Comparison of ENCODE assay signal across 1 cellular context in genomic region chr1:85259118-85259865, GRCh38.
TF ChIP-seq lines count a peak whose summit lies in the region.

Gene C1orf52 (minus strand): TSS chr1:85259662. CDS start chr1:85259633, 29 bp downstream.

TF ChIP-seq in HepG2, 621 proteins besides CTCF, POLR2A, EP300 and RAD21 (continued from another document and continues in another):
- TF ChIP-seq, protein P1, sequence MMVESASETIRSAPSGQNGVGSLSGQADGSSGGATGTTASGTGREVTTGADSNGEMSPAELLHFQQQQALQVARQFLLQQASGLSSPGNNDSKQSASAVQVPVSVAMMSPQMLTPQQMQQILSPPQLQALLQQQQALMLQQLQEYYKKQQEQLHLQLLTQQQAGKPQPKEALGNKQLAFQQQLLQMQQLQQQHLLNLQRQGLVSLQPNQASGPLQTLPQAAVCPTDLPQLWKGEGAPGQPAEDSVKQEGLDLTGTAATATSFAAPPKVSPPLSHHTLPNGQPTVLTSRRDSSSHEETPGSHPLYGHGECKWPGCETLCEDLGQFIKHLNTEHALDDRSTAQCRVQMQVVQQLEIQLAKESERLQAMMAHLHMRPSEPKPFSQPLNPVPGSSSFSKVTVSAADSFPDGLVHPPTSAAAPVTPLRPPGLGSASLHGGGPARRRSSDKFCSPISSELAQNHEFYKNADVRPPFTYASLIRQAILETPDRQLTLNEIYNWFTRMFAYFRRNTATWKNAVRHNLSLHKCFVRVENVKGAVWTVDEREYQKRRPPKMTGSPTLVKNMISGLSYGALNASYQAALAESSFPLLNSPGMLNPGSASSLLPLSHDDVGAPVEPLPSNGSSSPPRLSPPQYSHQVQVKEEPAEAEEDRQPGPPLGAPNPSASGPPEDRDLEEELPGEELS (CRISPR knock-in tag; IDR thresholded peaks at IDR 0.05), result peak; percentile 29; the same call in 1 of the 2 replicates
- TF ChIP-seq ZMYM3 (CRISPR knock-in tag; IDR thresholded peaks at IDR 0.05), result peak; percentile 51; the same call in 1 of the 2 replicates
- peak; percentile 39; the same call in 1 of the 2 replicates for TF ChIP-seq SOX5 (CRISPR knock-in tag; IDR thresholded peaks at IDR 0.05; ENCODE audit: borderline replicate concordance)
- TF ChIP-seq, protein P2, sequence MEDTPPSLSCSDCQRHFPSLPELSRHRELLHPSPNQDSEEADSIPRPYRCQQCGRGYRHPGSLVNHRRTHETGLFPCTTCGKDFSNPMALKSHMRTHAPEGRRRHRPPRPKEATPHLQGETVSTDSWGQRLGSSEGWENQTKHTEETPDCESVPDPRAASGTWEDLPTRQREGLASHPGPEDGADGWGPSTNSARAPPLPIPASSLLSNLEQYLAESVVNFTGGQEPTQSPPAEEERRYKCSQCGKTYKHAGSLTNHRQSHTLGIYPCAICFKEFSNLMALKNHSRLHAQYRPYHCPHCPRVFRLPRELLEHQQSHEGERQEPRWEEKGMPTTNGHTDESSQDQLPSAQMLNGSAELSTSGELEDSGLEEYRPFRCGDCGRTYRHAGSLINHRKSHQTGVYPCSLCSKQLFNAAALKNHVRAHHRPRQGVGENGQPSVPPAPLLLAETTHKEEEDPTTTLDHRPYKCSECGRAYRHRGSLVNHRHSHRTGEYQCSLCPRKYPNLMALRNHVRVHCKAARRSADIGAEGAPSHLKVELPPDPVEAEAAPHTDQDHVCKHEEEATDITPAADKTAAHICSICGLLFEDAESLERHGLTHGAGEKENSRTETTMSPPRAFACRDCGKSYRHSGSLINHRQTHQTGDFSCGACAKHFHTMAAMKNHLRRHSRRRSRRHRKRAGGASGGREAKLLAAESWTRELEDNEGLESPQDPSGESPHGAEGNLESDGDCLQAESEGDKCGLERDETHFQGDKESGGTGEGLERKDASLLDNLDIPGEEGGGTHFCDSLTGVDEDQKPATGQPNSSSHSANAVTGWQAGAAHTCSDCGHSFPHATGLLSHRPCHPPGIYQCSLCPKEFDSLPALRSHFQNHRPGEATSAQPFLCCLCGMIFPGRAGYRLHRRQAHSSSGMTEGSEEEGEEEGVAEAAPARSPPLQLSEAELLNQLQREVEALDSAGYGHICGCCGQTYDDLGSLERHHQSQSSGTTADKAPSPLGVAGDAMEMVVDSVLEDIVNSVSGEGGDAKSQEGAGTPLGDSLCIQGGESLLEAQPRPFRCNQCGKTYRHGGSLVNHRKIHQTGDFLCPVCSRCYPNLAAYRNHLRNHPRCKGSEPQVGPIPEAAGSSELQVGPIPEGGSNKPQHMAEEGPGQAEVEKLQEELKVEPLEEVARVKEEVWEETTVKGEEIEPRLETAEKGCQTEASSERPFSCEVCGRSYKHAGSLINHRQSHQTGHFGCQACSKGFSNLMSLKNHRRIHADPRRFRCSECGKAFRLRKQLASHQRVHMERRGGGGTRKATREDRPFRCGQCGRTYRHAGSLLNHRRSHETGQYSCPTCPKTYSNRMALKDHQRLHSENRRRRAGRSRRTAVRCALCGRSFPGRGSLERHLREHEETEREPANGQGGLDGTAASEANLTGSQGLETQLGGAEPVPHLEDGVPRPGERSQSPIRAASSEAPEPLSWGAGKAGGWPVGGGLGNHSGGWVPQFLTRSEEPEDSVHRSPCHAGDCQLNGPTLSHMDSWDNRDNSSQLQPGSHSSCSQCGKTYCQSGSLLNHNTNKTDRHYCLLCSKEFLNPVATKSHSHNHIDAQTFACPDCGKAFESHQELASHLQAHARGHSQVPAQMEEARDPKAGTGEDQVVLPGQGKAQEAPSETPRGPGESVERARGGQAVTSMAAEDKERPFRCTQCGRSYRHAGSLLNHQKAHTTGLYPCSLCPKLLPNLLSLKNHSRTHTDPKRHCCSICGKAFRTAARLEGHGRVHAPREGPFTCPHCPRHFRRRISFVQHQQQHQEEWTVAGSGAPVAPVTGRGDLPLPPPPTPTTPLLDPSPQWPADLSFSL (CRISPR knock-in tag; IDR thresholded peaks at IDR 0.05), result no peak
- no peak for TF ChIP-seq ZNF101 (CRISPR knock-in tag; IDR thresholded peaks at IDR 0.05; ENCODE audit: borderline replicate concordance, low read depth)
- peak; percentile 28; the same call in 1 of the 2 replicates for TF ChIP-seq ZSCAN9 (CRISPR knock-in tag; IDR thresholded peaks at IDR 0.05; ENCODE audit: borderline replicate concordance)
- TF ChIP-seq SSRP1 (CRISPR knock-in tag; IDR thresholded peaks at IDR 0.05), result no peak
- TF ChIP-seq, protein P3, sequence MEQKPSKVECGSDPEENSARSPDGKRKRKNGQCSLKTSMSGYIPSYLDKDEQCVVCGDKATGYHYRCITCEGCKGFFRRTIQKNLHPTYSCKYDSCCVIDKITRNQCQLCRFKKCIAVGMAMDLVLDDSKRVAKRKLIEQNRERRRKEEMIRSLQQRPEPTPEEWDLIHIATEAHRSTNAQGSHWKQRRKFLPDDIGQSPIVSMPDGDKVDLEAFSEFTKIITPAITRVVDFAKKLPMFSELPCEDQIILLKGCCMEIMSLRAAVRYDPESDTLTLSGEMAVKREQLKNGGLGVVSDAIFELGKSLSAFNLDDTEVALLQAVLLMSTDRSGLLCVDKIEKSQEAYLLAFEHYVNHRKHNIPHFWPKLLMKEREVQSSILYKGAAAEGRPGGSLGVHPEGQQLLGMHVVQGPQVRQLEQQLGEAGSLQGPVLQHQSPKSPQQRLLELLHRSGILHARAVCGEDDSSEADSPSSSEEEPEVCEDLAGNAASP (CRISPR knock-in tag; IDR thresholded peaks at IDR 0.05; ENCODE audit: borderline replicate concordance), result 0 out of 2 replicates have a peak, but pooled peaks have one; percentile 5
- no peak for TF ChIP-seq RNF219 (CRISPR knock-in tag; IDR thresholded peaks at IDR 0.05)
- TF ChIP-seq, protein P4, sequence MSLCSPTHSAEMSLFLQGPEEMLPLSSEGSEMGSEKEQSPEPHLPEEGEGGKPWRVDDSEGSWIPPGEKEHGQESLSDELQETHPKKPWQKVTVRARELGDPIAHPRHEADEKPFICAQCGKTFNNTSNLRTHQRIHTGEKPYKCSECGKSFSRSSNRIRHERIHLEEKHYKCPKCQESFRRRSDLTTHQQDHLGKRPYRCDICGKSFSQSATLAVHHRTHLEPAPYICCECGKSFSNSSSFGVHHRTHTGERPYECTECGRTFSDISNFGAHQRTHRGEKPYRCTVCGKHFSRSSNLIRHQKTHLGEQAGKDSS (CRISPR knock-in tag; IDR thresholded peaks at IDR 0.05; ENCODE audit: borderline replicate concordance, low read depth), result peak; percentile 58; the same call in 1 of the 2 replicates
- TF ChIP-seq ZNF687 (CRISPR knock-in tag; IDR thresholded peaks at IDR 0.05), result peak; percentile 80
- no peak for TF ChIP-seq MED8 (CRISPR knock-in tag; IDR thresholded peaks at IDR 0.05; ENCODE audit: insufficient replicate concordance)
- TF ChIP-seq ZBTB33 (CRISPR knock-in tag; IDR thresholded peaks at IDR 0.05), result peak; percentile 66
- TF ChIP-seq RXRA (CRISPR knock-in tag; IDR thresholded peaks at IDR 0.05), result peak; percentile 39; the same call in 1 of the 2 replicates
- TF ChIP-seq LBX2 (CRISPR knock-in tag; IDR thresholded peaks at IDR 0.05; ENCODE audit: borderline replicate concordance), result no peak
- TF ChIP-seq GATA4 (IDR thresholded peaks at IDR 0.05; ENCODE audit: borderline replicate concordance, low read depth), result peak; percentile 50; the same call in 1 of the 2 replicates
- peak; percentile 89 for TF ChIP-seq KAT8 (CRISPR knock-in tag; IDR thresholded peaks at IDR 0.05)
- TF ChIP-seq NFAT5 (CRISPR knock-in tag; IDR thresholded peaks at IDR 0.05), result no peak
- no peak for TF ChIP-seq MEF2D (CRISPR knock-in tag; IDR thresholded peaks at IDR 0.05)
- no peak for TF ChIP-seq SOX13 (IDR thresholded peaks at IDR 0.05)
- TF ChIP-seq SOX13 (CRISPR knock-in tag; conservative IDR thresholded peaks at IDR 0.05 in 1 of 2, IDR thresholded peaks at IDR 0.05 in 1 of 2), result peak in 1 of 2 experiments; percentile 30; a peak in 1 of 4 replicates
- TF ChIP-seq ZNF75D (CRISPR knock-in tag; IDR thresholded peaks at IDR 0.05; ENCODE audit: borderline replicate concordance), result no peak
- peak; percentile 26; the same call in 1 of the 2 replicates for TF ChIP-seq GATAD2A (CRISPR knock-in tag; IDR thresholded peaks at IDR 0.05)
